Comparison of ENCODE assay signal across 10 cellular contexts in the genomic region with DNA sequence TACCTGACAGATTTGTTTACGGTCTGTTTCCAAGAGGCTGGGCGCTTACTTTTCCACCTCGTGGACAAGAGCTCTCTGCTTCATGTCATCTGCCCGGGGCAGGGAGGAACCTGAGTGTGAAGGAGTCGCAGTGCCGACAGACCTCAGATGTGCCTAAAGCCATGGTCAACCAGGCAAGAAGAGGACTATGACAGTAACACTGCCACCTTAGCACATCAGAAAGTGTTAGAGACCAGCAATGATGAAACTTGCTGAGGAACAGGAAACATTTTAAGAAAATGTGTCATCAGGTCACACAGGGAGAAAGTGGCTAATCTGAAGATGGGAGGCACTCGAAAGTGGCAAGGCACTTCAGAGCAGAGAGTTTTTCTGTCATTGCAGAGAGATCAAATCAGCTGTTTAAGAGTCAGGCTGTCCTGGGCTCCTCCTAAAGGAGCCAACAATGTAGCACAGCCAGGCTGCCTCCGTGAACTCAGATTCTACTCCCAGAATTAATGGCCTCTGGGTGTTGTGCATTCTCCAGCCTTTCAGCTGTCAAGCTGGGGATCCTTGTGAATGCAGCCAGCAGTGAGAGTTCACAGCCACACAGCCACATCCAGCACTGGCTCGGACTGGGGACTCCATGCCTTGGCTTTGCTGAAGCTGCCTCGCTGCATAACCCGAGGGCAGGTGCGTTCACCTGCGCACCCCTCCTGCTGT.
DNase-seq lines count a peak whose midpoint lies in the region; ATAC-seq and TF ChIP-seq lines count a peak whose summit lies in the region.
"Had no signal": no experiment of that assay in that cellular context is flagged by ENCODE, and none has a peak within 500 bp of the region (broad histone marks: within the 10 kb centered on the region; RNA-seq: fewer than 3 reads in every experiment).

No MANE protein-coding gene starts in this region.

- no peak overlapping the region for H3K4me3 Mint-ChIP-seq in activated CD4-positive, alpha-beta T cell treated with anti-CD3 and anti-CD28 coated beads for 36 hours
- H3K4me3 Mint-ChIP-seq in IgD-negative memory B cell = peak overlapping the region in 2 of 4 donors; percentile 55 to 64
- no peak overlapping the region for H3K4me3 Mint-ChIP-seq in stimulated activated memory B cell treated with anti-CD40 and anti-IgM and Interleukin-4, amounts not matched to agents 10 μg/mL and 1 μg/mL and 100 μg/mL, for 72 hours

- H3K9me3 ChIP-seq in adipocyte (ENCODE audit: control insufficient read depth, low read length) (no peaks in the 10 kb centered on the region), mucosa of descending colon (no peaks in the 10 kb centered on the region)
- H3K9me3 ChIP-seq: BLaER1, right lobe of liver had no signal

- peak overlapping the region; percentile 6 for H3K9ac ChIP-seq in adipocyte (ENCODE audit: low read length)
- H3K9ac ChIP-seq: BLaER1 had no signal

- H3K36me3 Mint-ChIP-seq in activated CD4-positive, alpha-beta T cell treated with anti-CD3 and anti-CD28 coated beads for 36 hours (ENCODE audit: low read depth) = peaks cover 48% of the 10 kb centered on the region
- no peaks in the 10 kb centered on the region for H3K36me3 Mint-ChIP-seq in IgD-negative memory B cell
- peaks cover 66% of the 10 kb centered on the region for H3K36me3 Mint-ChIP-seq in stimulated activated memory B cell treated with anti-CD40 and anti-IgM and Interleukin-4, amounts not matched to agents 10 μg/mL and 1 μg/mL and 100 μg/mL, for 72 hours

- peak; percentile 65 for ATAC-seq in activated CD4-positive, alpha-beta T cell treated with anti-CD3 and anti-CD28 coated beads for 36 hours
- peak; percentile 60 for ATAC-seq in stimulated activated memory B cell treated with anti-CD40 and anti-IgM and Interleukin-4, amounts not matched to agents 10 μg/mL and 1 μg/mL and 100 μg/mL, for 72 hours
- no peak for ATAC-seq in mucosa of descending colon
- ATAC-seq: right lobe of liver had no signal

- H3K4me1 Mint-ChIP-seq in activated CD4-positive, alpha-beta T cell treated with anti-CD3 and anti-CD28 coated beads for 36 hours = peaks cover 63% of the 10 kb centered on the region
- peaks cover 20 to 36% (median 24%) of the 10 kb centered on the region in 3 donors for H3K4me1 Mint-ChIP-seq in IgD-negative memory B cell
- peaks cover 73% of the 10 kb centered on the region for H3K4me1 Mint-ChIP-seq in stimulated activated memory B cell treated with anti-CD40 and anti-IgM and Interleukin-4, amounts not matched to agents 10 μg/mL and 1 μg/mL and 100 μg/mL, for 72 hours

- H3K4me1 ChIP-seq in adipocyte (ENCODE audit: control insufficient read depth, insufficient read depth, low read length) = peaks cover 46% of the 10 kb centered on the region
- H3K4me1 ChIP-seq in mucosa of descending colon (ENCODE audit: low read depth) = peaks cover 17% of the 10 kb centered on the region
- H3K4me1 ChIP-seq: BLaER1 had no signal

- no peaks in the 10 kb centered on the region for H3K9me3 Mint-ChIP-seq in activated CD4-positive, alpha-beta T cell treated with anti-CD3 and anti-CD28 coated beads for 36 hours (ENCODE audit: low read depth)
- no peaks in the 10 kb centered on the region for H3K9me3 Mint-ChIP-seq in IgD-negative memory B cell
- no peaks in the 10 kb centered on the region for H3K9me3 Mint-ChIP-seq in stimulated activated memory B cell treated with anti-CD40 and anti-IgM and Interleukin-4, amounts not matched to agents 10 μg/mL and 1 μg/mL and 100 μg/mL, for 72 hours

- POLR2A ChIA-PET in activated CD4-positive, alpha-beta T cell treated with anti-CD3 and anti-CD28 coated beads for 36 hours (lab: Charles Lee) = no interaction called here

- no peak for TF ChIP-seq CTCF in mucosa of descending colon (IDR thresholded peaks at IDR 0.05)

- no peaks in the 10 kb centered on the region for H3K27me3 Mint-ChIP-seq in activated CD4-positive, alpha-beta T cell treated with anti-CD3 and anti-CD28 coated beads for 36 hours
- no peaks in the 10 kb centered on the region for H3K27me3 Mint-ChIP-seq in IgD-negative memory B cell
- no peaks in the 10 kb centered on the region for H3K27me3 Mint-ChIP-seq in stimulated activated memory B cell treated with anti-CD40 and anti-IgM and Interleukin-4, amounts not matched to agents 10 μg/mL and 1 μg/mL and 100 μg/mL, for 72 hours

- H3K36me3 ChIP-seq in adipocyte (ENCODE audit: control insufficient read depth, insufficient read depth, low read length, severe bottlenecking) (peaks cover 5% of the 10 kb centered on the region), mucosa of descending colon (ENCODE audit: low read depth) (no peaks in the 10 kb centered on the region)

- intact Hi-C loops in activated CD4-positive, alpha-beta T cell treated with anti-CD3 and anti-CD28 coated beads for 36 hours (cut with DNase I, micrococcal nuclease) = loop anchor here in 1 of 2 experiments (1.0 kb wide), 2 partner anchors 17 to 23 kb away; no protein-coding TSS in a partner anchor
- intact Hi-C loops in mucosa of descending colon (cut with DNase I, micrococcal nuclease) = no loop called here

- DNase-seq in activated CD4-positive, alpha-beta T cell treated with anti-CD3 and anti-CD28 coated beads for 36 hours = peak; percentile 54
- DNase-seq in activated CD4-positive, alpha-beta T cell treated with anti-CD3 and anti-CD28 coated beads for 4 hours = no peak
- DNase-seq in adipocyte (ENCODE audit: low read depth) = no peak
- no peak for DNase-seq in mucosa of descending colon
- no peak for DNase-seq in SHP77 treated with DMSO at 0.1 percent for 48 hours (lab: John Stamatoyannopoulos, UW)
- DNase-seq in inferior parietal cortex (ENCODE audit: extremely low spot score) = no peak
- DNase-seq: right lobe of liver had no signal

- H3K27ac Mint-ChIP-seq in activated CD4-positive, alpha-beta T cell treated with anti-CD3 and anti-CD28 coated beads for 36 hours = peak overlapping the region; percentile 89
- peak overlapping the region; percentile 79 to 85 (median 80) for H3K27ac Mint-ChIP-seq in IgD-negative memory B cell
- peak overlapping the region; percentile 94 for H3K27ac Mint-ChIP-seq in stimulated activated memory B cell treated with anti-CD40 and anti-IgM and Interleukin-4, amounts not matched to agents 10 μg/mL and 1 μg/mL and 100 μg/mL, for 72 hours

- H3K4me3 ChIP-seq in adipocyte (ENCODE audit: low read length) (no peak overlapping the region), mucosa of descending colon (no peak overlapping the region)
- H3K4me3 ChIP-seq: BLaER1, right lobe of liver had no signal

- CTCF ChIA-PET in activated CD4-positive, alpha-beta T cell treated with anti-CD3 and anti-CD28 coated beads for 36 hours (lab: Charles Lee) = interaction anchor here (1.2 kb wide), 1 partner anchor 10 kb away, joined by 4 read pairs; no protein-coding TSS in a partner anchor

- no peaks in the 10 kb centered on the region for H3K27me3 ChIP-seq in adipocyte (replicated peaks; ENCODE audit: control insufficient read depth, insufficient read depth, low read length)
- H3K27me3 ChIP-seq: BLaER1, right lobe of liver had no signal
